ENCODE assay signal across 22 cellular contexts in genomic region chr17:62921837-62922236, GRCh38.
"Had no signal": no experiment of that assay in that cellular context is flagged by ENCODE, and none has a peak within 500 bp of the region (broad histone marks: within the 10 kb centered on the region; RNA-seq: fewer than 3 reads in every experiment).

No MANE protein-coding gene starts in this region.

- H3K36me3 Mint-ChIP-seq: IgD-negative memory B cell had no signal

- H3K27ac Mint-ChIP-seq: IgD-negative memory B cell had no signal

- H3K4me1 Mint-ChIP-seq: IgD-negative memory B cell had no signal

- ATAC-seq: K562 had no signal

- H3K4me3 Mint-ChIP-seq: IgD-negative memory B cell had no signal

- DNase-seq: Kasumi-1, MV-4-11, NCI-H1048, NCI-H1105, NCI-H1417, NCI-H1436 treated with DMSO at 0.1 percent for 48 hours, NCI-H1694, NCI-H187 treated with DMSO at 0.1 percent for 48 hours, NCI-H2029 treated with DMSO at 0.1 percent for 48 hours, NCI-H226, NCI-H446, NCI-H510A, NCI-H524 treated with DMSO at 0.1 percent for 48 hours, NCI-H69, NCI-H774, Right ventricle myocardium superior, RPMI8226, SIG-M5, SK-N-SH, SW 1271 had no signal

- H3K9me3 Mint-ChIP-seq: IgD-negative memory B cell had no signal
